In the genomic region with DNA sequence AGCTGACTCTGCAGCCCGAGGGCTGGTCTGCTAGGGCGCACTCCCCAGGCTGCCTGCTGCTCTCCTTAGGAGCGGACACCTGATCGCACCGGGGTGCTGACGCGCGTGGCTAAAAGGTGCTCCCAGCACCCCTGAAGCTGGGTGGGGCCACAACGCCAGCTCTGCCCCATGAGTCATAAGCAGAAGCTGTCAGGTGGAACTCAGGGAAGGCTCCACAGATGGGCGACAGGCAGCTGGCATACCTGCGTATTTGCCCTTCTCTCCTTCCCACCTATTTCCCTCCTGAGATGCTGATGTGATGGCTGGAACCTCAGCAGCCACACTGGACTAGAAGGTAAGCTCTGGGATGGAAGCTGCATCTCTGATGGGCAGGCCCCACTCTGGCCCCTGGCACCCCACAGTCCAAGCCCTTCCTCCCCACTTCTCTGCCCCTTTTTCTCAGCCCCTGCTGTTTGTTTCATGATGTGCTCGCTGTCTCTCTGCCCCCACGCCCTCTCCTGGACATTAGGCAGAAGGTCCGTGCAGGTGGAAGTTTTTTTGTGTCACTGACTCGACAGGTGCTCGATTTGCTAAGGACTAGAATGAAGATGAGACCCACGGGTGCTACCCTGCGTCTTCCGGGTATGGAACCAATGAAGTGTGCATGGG, we compare ENCODE assay signal across 23 cellular contexts. TPM values are rescaled to one million over a fixed set of nuclear protein-coding genes. Genes with fewer than 3 reads are reported as not detected.
DNase-seq lines count a peak whose midpoint lies in the region; FAIRE-seq and TF ChIP-seq lines count a peak whose summit lies in the region.
"Had no signal": no experiment of that assay in that cellular context is flagged by ENCODE, and none has a peak within 500 bp of the region (broad histone marks: within the 10 kb centered on the region; RNA-seq: fewer than 3 reads in every experiment).

No MANE protein-coding gene starts in this region.

- H3K36me3 ChIP-seq in H7 (replicated peaks; ENCODE audit: control insufficient read depth, insufficient read depth, low read length) (peaks cover 7% of the 10 kb centered on the region), OCI-LY3 (replicated peaks; ENCODE audit: low read depth, low read length) (peaks cover 65% of the 10 kb centered on the region), H1 (ENCODE audit: control insufficient read depth in 2 of 4, insufficient read depth in 4 of 4, low read length in 3 of 4) (peaks cover 0 to 19% (median 9%) of the 10 kb centered on the region in 4 experiments; a peak in 6 of 8 replicates), smooth muscle cell (ENCODE audit: low read depth) (no peaks in the 10 kb centered on the region), MG63 (no peaks in the 10 kb centered on the region)
- H3K36me3 ChIP-seq: right lobe of liver had no signal

- H3K4ac ChIP-seq in H1 (replicated peaks; ENCODE audit: insufficient read length, low read depth, low read length): no peak overlapping the region

- H3K27me3 ChIP-seq in H7 (ENCODE audit: control insufficient read depth, insufficient read depth, low read length): no peaks in the 10 kb centered on the region
- H3K27me3 ChIP-seq in OCI-LY3 (ENCODE audit: low read depth, low read length): no peaks in the 10 kb centered on the region
- H3K27me3 ChIP-seq in H1 (replicated peaks in 1 of 4; ENCODE audit: control insufficient read depth in 3 of 4, extremely low read depth in 1 of 4, insufficient read depth in 3 of 4, low read length in 3 of 4): no peaks in the 10 kb centered on the region
- no peaks in the 10 kb centered on the region for H3K27me3 ChIP-seq in smooth muscle cell (ENCODE audit: low read depth)
- no peaks in the 10 kb centered on the region for H3K27me3 ChIP-seq in MG63
- H3K27me3 ChIP-seq: gastrocnemius medialis, right lobe of liver had no signal

- no peak overlapping the region for H3K56ac ChIP-seq in H1 (replicated peaks; ENCODE audit: insufficient read length, low read depth, low read length)

- H3K23ac ChIP-seq in H1 (ENCODE audit: insufficient read length): no peak overlapping the region

- no peak overlapping the region for H2BK15ac ChIP-seq in H1 (ENCODE audit: low read length)

- no peak overlapping the region for H3K14ac ChIP-seq in H1 (ENCODE audit: insufficient read length)

- no peak for TF ChIP-seq POLR2A in H1 (IDR thresholded peaks at IDR 0.05; ENCODE audit: control extremely low read depth in 1 of 2, low read depth in 2 of 2, low read length in 2 of 2)

- no peaks in the 10 kb centered on the region for H3K79me2 ChIP-seq in OCI-LY3 (ENCODE audit: low read length)
- H3K79me2 ChIP-seq in H1 (ENCODE audit: control insufficient read depth in 1 of 2, insufficient read depth in 2 of 2, low read length in 2 of 2): no peaks in the 10 kb centered on the region
- H3K79me2 ChIP-seq in smooth muscle cell (ENCODE audit: low read depth): no peaks in the 10 kb centered on the region
- H3K79me2 ChIP-seq: parathyroid adenoma had no signal

- H3K9me3 Mint-ChIP-seq in osteocyte (ENCODE audit: unreplicated experiment): no peaks in the 10 kb centered on the region
- H3K9me3 Mint-ChIP-seq: activated CD4-positive, alpha-beta T cell treated with anti-CD3 and anti-CD28 coated beads, Interleukin-2, amount 10 ng/mL, durations not matched to agents 7 days and 5 days; GM23338; natural killer cell had no signal

- no peak for TF ChIP-seq EP300 in H1 (IDR thresholded peaks at IDR 0.05; ENCODE audit: borderline replicate concordance in 1 of 2, low read depth in 2 of 2, low read length in 2 of 2)

- no peak overlapping the region for H2BK12ac ChIP-seq in H1 (ENCODE audit: low read depth, low read length)

- H3K4me2 ChIP-seq in OCI-LY3 (ENCODE audit: low read length) (peak overlapping the region; percentile 31), H1 (ENCODE audit: insufficient read depth in 1 of 2, low read depth in 2 of 2, low read length in 2 of 2) (no peak overlapping the region), smooth muscle cell (no peak overlapping the region)
- H3K4me2 ChIP-seq: GM23338 had no signal

- no peak overlapping the region for H4K5ac ChIP-seq in H1 (ENCODE audit: insufficient read length, low read depth, low read length)

- DNase-seq in H7 (peak; percentile 79), H1 (ENCODE audit: low read depth in 1 of 2, low spot score in 2 of 2) (no peak), osteocyte (ENCODE audit: extremely low spot score, unreplicated experiment) (no peak), smooth muscle cell (lab: John Stamatoyannopoulos, UW; ENCODE audit: unreplicated experiment) (no peak), MG63 (no peak)
- DNase-seq in activated CD4-positive, alpha-beta T cell treated with anti-CD3 and anti-CD28 coated beads, Interleukin-2, amount 50 U/mL, for 1 hour: no peak
- DNase-seq in activated CD4-positive, alpha-beta T cell treated with anti-CD3 and anti-CD28 coated beads for 4 hours: no peak
- DNase-seq: activated CD4-positive, alpha-beta T cell treated with anti-CD3 and anti-CD28 coated beads, Interleukin-2, amount 10 ng/mL, durations not matched to agents 7 days and 5 days; activated CD8-positive, alpha-beta memory T cell treated with anti-CD3 and anti-CD28 coated beads, Interleukin-2, amount 50 U/mL, for 4 hours; gastrocnemius medialis; GDM1; left cardiac atrium; natural killer cell; NCI-H1417 treated with DMSO at 0.1 percent for 48 hours; NCI-H526 treated with DMSO at 0.1 percent for 48 hours; right lobe of liver; SHP77 treated with DMSO at 0.1 percent for 48 hours; T-helper 1 cell had no signal

- H3K9me3 ChIP-seq in OCI-LY3 (ENCODE audit: insufficient read depth, low read length) (no peaks in the 10 kb centered on the region), H1 (ENCODE audit: insufficient read depth in 2 of 2, low read depth in 1 of 2, low read length in 1 of 2) (no peaks in the 10 kb centered on the region), smooth muscle cell (replicated peaks; ENCODE audit: low read depth) (no peaks in the 10 kb centered on the region), MG63 (no peaks in the 10 kb centered on the region)
- H3K9me3 ChIP-seq: gastrocnemius medialis, right lobe of liver had no signal

- CTCF ChIA-PET in H1 (lab: Charles Lee; ENCODE audit: partially characterized antibody): interaction anchor here (0.6 to 3.9 kb wide), 14 partner anchors 9 to 1843 kb away, joined by 3 to 25 read pairs (median 3); a partner anchor contains a TSS

- no peak for TF ChIP-seq CTCF in OCI-LY3 (IDR thresholded peaks at IDR 0.05; ENCODE audit: low read depth, low read length)
- peak; percentile 9 to 27 (median 17); a peak in 3 of 4 replicates for TF ChIP-seq CTCF in H1 (IDR thresholded peaks at IDR 0.05; ENCODE audit: control extremely low read depth in 1 of 3, insufficient read depth in 1 of 3, low read depth in 1 of 3, low read length in 3 of 3)
- peak; percentile 6 for TF ChIP-seq CTCF in osteocyte (IDR thresholded peaks at IDR 0.05)
- no peak for TF ChIP-seq CTCF in smooth muscle cell (IDR thresholded peaks at IDR 0.05; ENCODE audit: borderline replicate concordance, insufficient read depth, poor library complexity, severe bottlenecking)

- H3K4me3 ChIP-seq in H7 (ENCODE audit: insufficient read depth, low read depth, low read length) (no peak overlapping the region), OCI-LY3 (ENCODE audit: low read length) (peak overlapping the region; percentile 1; the same call in 1 of the 2 replicates), H1 (ENCODE audit: extremely low read depth in 1 of 4, insufficient read depth in 2 of 4, low read depth in 3 of 4, low read length in 4 of 4) (no peak overlapping the region), smooth muscle cell (no peak overlapping the region), MG63 (no peak overlapping the region)
- H3K4me3 ChIP-seq: gastrocnemius medialis, GM23338, right lobe of liver had no signal

- FAIRE-seq in H1 (lab: Jason Lieb, UNC): no peak
- FAIRE-seq: GM19239 had no signal

- no peak overlapping the region for H2BK5ac ChIP-seq in H1 (ENCODE audit: low read depth, low read length)

- H3K27ac Mint-ChIP-seq in osteocyte (ENCODE audit: unreplicated experiment): no peak overlapping the region
- H3K27ac Mint-ChIP-seq: activated CD4-positive, alpha-beta T cell treated with anti-CD3 and anti-CD28 coated beads, Interleukin-2, amount 10 ng/mL, durations not matched to agents 7 days and 5 days; GM23338; natural killer cell had no signal

- H3K36me3 Mint-ChIP-seq in osteocyte (ENCODE audit: unreplicated experiment): peaks cover 21% of the 10 kb centered on the region
- H3K36me3 Mint-ChIP-seq: natural killer cell had no signal

- H3K4me3 Mint-ChIP-seq in osteocyte (ENCODE audit: unreplicated experiment): no peak overlapping the region
- H3K4me3 Mint-ChIP-seq: activated CD4-positive, alpha-beta T cell treated with anti-CD3 and anti-CD28 coated beads, Interleukin-2, amount 10 ng/mL, durations not matched to agents 7 days and 5 days; GM23338; natural killer cell had no signal

- H3K23me2 ChIP-seq in H1 (ENCODE audit: low read depth, low read length): no peaks in the 10 kb centered on the region

- no peak overlapping the region for H4K91ac ChIP-seq in H1 (replicated peaks; ENCODE audit: insufficient read length, low read length)

- H3K4me1 ChIP-seq in OCI-LY3 (ENCODE audit: low read length) (peaks cover 22% of the 10 kb centered on the region), H1 (replicated peaks in 1 of 4; ENCODE audit: control insufficient read depth in 3 of 4, insufficient read depth in 4 of 4, low read length in 3 of 4) (no peaks in the 10 kb centered on the region), smooth muscle cell (ENCODE audit: low read depth) (no peaks in the 10 kb centered on the region)
- H3K4me1 ChIP-seq: parathyroid adenoma had no signal

- H4K20me1 ChIP-seq in OCI-LY3 (ENCODE audit: insufficient read depth, low read length) (peaks cover 14% of the 10 kb centered on the region), H1 (replicated peaks in 1 of 2; ENCODE audit: control insufficient read depth in 1 of 2, insufficient read depth in 2 of 2, low read length in 2 of 2) (peaks cover 0 to 21% of the 10 kb centered on the region in 2 experiments), smooth muscle cell (ENCODE audit: low read depth) (no peaks in the 10 kb centered on the region)

- POLR2A ChIA-PET in H1 (lab: Charles Lee; ENCODE audit: partially characterized antibody): no interaction called here

- no peaks in the 10 kb centered on the region for H3K27me3 Mint-ChIP-seq in osteocyte (ENCODE audit: unreplicated experiment)
- H3K27me3 Mint-ChIP-seq: activated CD4-positive, alpha-beta T cell treated with anti-CD3 and anti-CD28 coated beads, Interleukin-2, amount 10 ng/mL, durations not matched to agents 7 days and 5 days had no signal

- H2AFZ ChIP-seq in OCI-LY3 (ENCODE audit: low read depth, low read length) (no peak overlapping the region), H1 (ENCODE audit: low read length) (no peak overlapping the region), smooth muscle cell (ENCODE audit: low read depth) (no peak overlapping the region)
- H2AFZ ChIP-seq: GM23338, parathyroid adenoma had no signal

- no peak overlapping the region for H3K18ac ChIP-seq in H1 (ENCODE audit: extremely low read depth, low read length)

- peaks cover 2% of the 10 kb centered on the region for H3F3A ChIP-seq in smooth muscle cell (ENCODE audit: low read depth)

- no peak overlapping the region for H4K8ac ChIP-seq in H1 (ENCODE audit: extremely low read depth, insufficient read depth, low read length)

- H3K9ac ChIP-seq in OCI-LY3 (ENCODE audit: low read length) (no peak overlapping the region), H1 (replicated peaks in 1 of 4; ENCODE audit: extremely low read depth in 1 of 4, low read depth in 3 of 4, low read length in 3 of 4) (no peak overlapping the region), smooth muscle cell (ENCODE audit: low read depth) (no peak overlapping the region)
- H3K9ac ChIP-seq: parathyroid adenoma had no signal

- peaks cover 7% of the 10 kb centered on the region for H3K4me1 Mint-ChIP-seq in osteocyte (ENCODE audit: unreplicated experiment)
- H3K4me1 Mint-ChIP-seq: activated CD4-positive, alpha-beta T cell treated with anti-CD3 and anti-CD28 coated beads, Interleukin-2, amount 10 ng/mL, durations not matched to agents 7 days and 5 days; GM23338; natural killer cell had no signal

- 96% methylated on average over 18 of the region's 19 CpGs; no CpG with 5 or more reads in 1 of the 2 experiments for WGBS in H1 (ENCODE audit: extremely low coverage in 1 of 2, insufficient coverage in 1 of 2, insufficient read length in 1 of 2, insufficient replicate concordance in 2 of 2, low coverage in 1 of 2, low lambda C conversion rate in 2 of 2, missing lambda C conversion rate in 1 of 2), 2 experiments
- WGBS in smooth muscle cell (ENCODE audit: low lambda C conversion rate): 97% methylated on average over 19 of the region's 19 CpGs

- H2BK20ac ChIP-seq in H1 (ENCODE audit: low read length): no peak overlapping the region

- no peak overlapping the region for H2BK120ac ChIP-seq in H1 (replicated peaks; ENCODE audit: low read depth, low read length)

- H2AK5ac ChIP-seq in H1 (ENCODE audit: low read depth, low read length): no peak overlapping the region

- TF ChIP-seq RAD21 in H1 (IDR thresholded peaks at IDR 0.05 in 1 of 2, conservative IDR thresholded peaks at IDR 0.05 in 1 of 2; ENCODE audit: low read depth in 2 of 2, low read length in 2 of 2): no peak

- H3K79me1 ChIP-seq in H1 (ENCODE audit: low read depth, low read length): no peaks in the 10 kb centered on the region

- H3K27ac ChIP-seq in OCI-LY3 (ENCODE audit: low read length) (peak overlapping the region; percentile 53), H1 (ENCODE audit: low read depth, low read length) (no peak overlapping the region), smooth muscle cell (ENCODE audit: low read depth) (no peak overlapping the region)
- H3K27ac ChIP-seq: epithelial cell of prostate, gastrocnemius medialis, parathyroid adenoma, right lobe of liver had no signal

RNA-seq across cellular contexts. Expression of a gene that starts 30.3 kb away (rescaled TPM):
- total RNA-seq in H7 (2014; rRNA removed; shearing (Covaris generic)): 44.0 and 46.4 TPM in 2 replicates
- total RNA-seq in H1 (2021; fragmentation: NEBNext Ultra II Directional; extraction: Animal tissue kit (Norgen Biotek cat#: 25700)): 29.9 and 36.2 TPM in 2 replicates
- polyA plus RNA-seq in H1 (2011; rRNA removed): 25.8 and 44.1 TPM in 2 replicates
- polyA plus RNA-seq in H1 (2011; cell fraction: cytosol; rRNA removed): 33.5 TPM
- 65.4 TPM for polyA plus RNA-seq in H1 (2011; cell fraction: nucleus; rRNA removed)
- 15.6 to 34.3 TPM (median 26.9 TPM) in 4 replicates for polyA plus RNA-seq in H1 (2012, experiment 1 of 2)
- polyA plus RNA-seq in H1 (2012, experiment 2 of 2): 19.2 TPM
- polyA plus RNA-seq in H1 (2013, experiment 1 of 2): 28.0 TPM
- polyA plus RNA-seq in H1 (2013, experiment 2 of 2): 26.4 TPM
- polyA minus RNA-seq in H1 (2011; rRNA and poly(A)+ RNA removed): 7.5 and 9.4 TPM in 2 replicates
- 17.5 TPM for polyA minus RNA-seq in H1 (2011; cell fraction: cytosol; rRNA and poly(A)+ RNA removed)
- 16.0 TPM for polyA minus RNA-seq in H1 (2011; cell fraction: nucleus; rRNA and poly(A)+ RNA removed)
- total RNA-seq in osteocyte: 24.7 and 26.6 TPM in 2 replicates
- total RNA-seq in smooth muscle cell: 16.7 and 17.5 TPM in 2 replicates
- polyA plus RNA-seq in smooth muscle cell: 17.3 and 22.5 TPM in 2 replicates
- 13.1 and 25.3 TPM in 2 replicates for total RNA-seq in MG63 (2014; rRNA removed; shearing (Covaris generic); ENCODE audit: low replicate concordance)

RNA-seq across cellular contexts. Expression of a gene that starts 43.4 kb away (rescaled TPM):
- total RNA-seq in H7 (2014; rRNA removed; shearing (Covaris generic)): 13.7 and 15.6 TPM in 2 replicates
- 31.3 and 32.9 TPM in 2 replicates for total RNA-seq in H1 (2021; fragmentation: NEBNext Ultra II Directional; extraction: Animal tissue kit (Norgen Biotek cat#: 25700))
- polyA plus RNA-seq in H1 (2011; rRNA removed): 10.6 and 20.4 TPM in 2 replicates
- polyA plus RNA-seq in H1 (2011; cell fraction: cytosol; rRNA removed): 7.1 TPM
- 30.2 TPM for polyA plus RNA-seq in H1 (2011; cell fraction: nucleus; rRNA removed)
- polyA plus RNA-seq in H1 (2012, experiment 1 of 2): 18.6 to 28.3 TPM (median 25.8 TPM) in 4 replicates
- polyA plus RNA-seq in H1 (2012, experiment 2 of 2): 19.0 TPM
- polyA plus RNA-seq in H1 (2013, experiment 1 of 2): 19.7 TPM
- polyA plus RNA-seq in H1 (2013, experiment 2 of 2): 18.8 TPM
- 21.0 and 23.7 TPM in 2 replicates for polyA minus RNA-seq in H1 (2011; rRNA and poly(A)+ RNA removed)
- 19.8 TPM for polyA minus RNA-seq in H1 (2011; cell fraction: cytosol; rRNA and poly(A)+ RNA removed)
- polyA minus RNA-seq in H1 (2011; cell fraction: nucleus; rRNA and poly(A)+ RNA removed): 19.9 TPM
- total RNA-seq in osteocyte: 73.0 and 75.7 TPM in 2 replicates
- 8.2 and 13.2 TPM in 2 replicates for total RNA-seq in smooth muscle cell
- 27.2 and 29.9 TPM in 2 replicates for polyA plus RNA-seq in smooth muscle cell
- total RNA-seq in MG63 (2014; rRNA removed; shearing (Covaris generic); ENCODE audit: low replicate concordance): 2.8 and 5.6 TPM in 2 replicates

RNA-seq across cellular contexts. Expression of a gene that starts 50.2 kb away (rescaled TPM):
- 0.18 and 0.45 TPM in 2 replicates for total RNA-seq in H7 (2014; rRNA removed; shearing (Covaris generic))
- total RNA-seq in H1 (2021; fragmentation: NEBNext Ultra II Directional; extraction: Animal tissue kit (Norgen Biotek cat#: 25700)): 0.50 and 0.75 TPM in 2 replicates
- polyA plus RNA-seq in H1 (2011; rRNA removed): 0.39 and 0.80 TPM in 2 replicates
- 0.31 TPM for polyA plus RNA-seq in H1 (2011; cell fraction: cytosol; rRNA removed)
- polyA plus RNA-seq in H1 (2011; cell fraction: nucleus; rRNA removed): 0.20 TPM
- polyA plus RNA-seq in H1 (2012, experiment 1 of 2): 0.22 to 0.59 TPM (median 0.48 TPM) in 4 replicates
- polyA plus RNA-seq in H1 (2012, experiment 2 of 2): 0.39 TPM
- polyA plus RNA-seq in H1 (2013, experiment 1 of 2): 0.97 TPM
- polyA plus RNA-seq in H1 (2013, experiment 2 of 2): 1.2 TPM
- 0.10 and 0.22 TPM in 2 replicates for polyA minus RNA-seq in H1 (2011; rRNA and poly(A)+ RNA removed)
- not detected for polyA minus RNA-seq in H1 (2011; cell fraction: cytosol; rRNA and poly(A)+ RNA removed)
- polyA minus RNA-seq in H1 (2011; cell fraction: nucleus; rRNA and poly(A)+ RNA removed): 0.40 TPM
- 0.30 TPM in 1 of 2 replicates, not detected in the other for total RNA-seq in osteocyte
- total RNA-seq in smooth muscle cell: 1.1 and 1.7 TPM in 2 replicates
- polyA plus RNA-seq in smooth muscle cell: 9.3 and 9.4 TPM in 2 replicates
- total RNA-seq in MG63 (2014; rRNA removed; shearing (Covaris generic); ENCODE audit: low replicate concordance): 1.9 and 2.1 TPM in 2 replicates

RNA-seq across cellular contexts. Expression of a gene that starts 51.3 kb away (rescaled TPM):
- 10.7 and 18.8 TPM in 2 replicates for total RNA-seq in H7 (2014; rRNA removed; shearing (Covaris generic))
- total RNA-seq in H1 (2021; fragmentation: NEBNext Ultra II Directional; extraction: Animal tissue kit (Norgen Biotek cat#: 25700)): 24.6 and 26.1 TPM in 2 replicates
- 17.1 and 30.2 TPM in 2 replicates for polyA plus RNA-seq in H1 (2011; rRNA removed)
- 22.0 TPM for polyA plus RNA-seq in H1 (2011; cell fraction: cytosol; rRNA removed)
- polyA plus RNA-seq in H1 (2011; cell fraction: nucleus; rRNA removed): 41.8 TPM
- polyA plus RNA-seq in H1 (2012, experiment 1 of 2): 29.8 to 44.6 TPM (median 40.4 TPM) in 4 replicates
- 36.2 TPM for polyA plus RNA-seq in H1 (2012, experiment 2 of 2)
- 37.5 TPM for polyA plus RNA-seq in H1 (2013, experiment 1 of 2)
- 30.4 TPM for polyA plus RNA-seq in H1 (2013, experiment 2 of 2)
- 9.9 and 14.4 TPM in 2 replicates for polyA minus RNA-seq in H1 (2011; rRNA and poly(A)+ RNA removed)
- 18.3 TPM for polyA minus RNA-seq in H1 (2011; cell fraction: cytosol; rRNA and poly(A)+ RNA removed)
- polyA minus RNA-seq in H1 (2011; cell fraction: nucleus; rRNA and poly(A)+ RNA removed): 12.6 TPM
- not detected in 2 replicates for total RNA-seq in osteocyte
- 1.7 and 6.2 TPM in 2 replicates for total RNA-seq in smooth muscle cell
- polyA plus RNA-seq in smooth muscle cell: 1.2 and 9.0 TPM in 2 replicates
- not detected in 2 replicates for total RNA-seq in MG63 (2014; rRNA removed; shearing (Covaris generic); ENCODE audit: low replicate concordance)

Comparison
In these comparisons a context has a peak if more than half of its experiments do, and no peak if none do; other contexts are left out.
1. CTCF ChIP-seq: peak in H1 (3 of 3) and osteocyte (single experiment); none in OCI-LY3 (single experiment) and smooth muscle cell (single experiment).